Comparison of ENCODE assay signal across 1 cellular context in the genomic region with DNA sequence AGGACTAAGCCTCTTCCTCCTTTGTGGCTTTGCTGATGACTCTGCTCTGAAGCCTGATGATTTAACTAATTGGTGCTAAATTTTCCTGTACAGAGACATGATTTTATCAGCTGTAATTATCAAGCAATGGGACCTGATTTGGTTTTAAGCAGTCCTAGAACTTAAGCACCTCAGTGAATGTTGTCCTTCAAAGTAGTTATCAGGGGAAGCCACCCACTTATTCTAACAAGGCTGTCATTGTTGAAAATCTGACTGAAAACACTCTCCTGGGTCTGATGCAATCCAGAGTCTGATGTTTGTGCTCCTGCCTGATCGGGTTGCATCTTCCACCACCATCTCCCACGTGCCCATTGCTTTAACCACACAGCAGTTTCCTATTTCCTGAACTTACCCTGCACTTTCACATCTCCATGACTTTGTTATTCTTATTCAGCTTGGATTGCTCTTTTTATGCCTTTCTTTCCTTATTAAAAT.
TF ChIP-seq lines count a peak whose summit lies in the region.

No MANE protein-coding gene starts in this region.

TF ChIP-seq in K562, 482 proteins besides CTCF, POLR2A, EP300 and RAD21 (continued from another document and continues in another):
- no peak for TF ChIP-seq RBFOX2 (IDR thresholded peaks at IDR 0.05; ENCODE audit: low read depth, low read length)
- TF ChIP-seq SIN3A (IDR thresholded peaks at IDR 0.05; ENCODE audit: borderline replicate concordance in 2 of 2, control insufficient read depth in 1 of 2, low read depth in 2 of 2, low read length in 2 of 2) = no peak
- no peak for TF ChIP-seq NFIC (IDR thresholded peaks at IDR 0.05)
- no peak for TF ChIP-seq STAT6 (CRISPR knock-in tag; IDR thresholded peaks at IDR 0.05)
- TF ChIP-seq, protein P1, sequence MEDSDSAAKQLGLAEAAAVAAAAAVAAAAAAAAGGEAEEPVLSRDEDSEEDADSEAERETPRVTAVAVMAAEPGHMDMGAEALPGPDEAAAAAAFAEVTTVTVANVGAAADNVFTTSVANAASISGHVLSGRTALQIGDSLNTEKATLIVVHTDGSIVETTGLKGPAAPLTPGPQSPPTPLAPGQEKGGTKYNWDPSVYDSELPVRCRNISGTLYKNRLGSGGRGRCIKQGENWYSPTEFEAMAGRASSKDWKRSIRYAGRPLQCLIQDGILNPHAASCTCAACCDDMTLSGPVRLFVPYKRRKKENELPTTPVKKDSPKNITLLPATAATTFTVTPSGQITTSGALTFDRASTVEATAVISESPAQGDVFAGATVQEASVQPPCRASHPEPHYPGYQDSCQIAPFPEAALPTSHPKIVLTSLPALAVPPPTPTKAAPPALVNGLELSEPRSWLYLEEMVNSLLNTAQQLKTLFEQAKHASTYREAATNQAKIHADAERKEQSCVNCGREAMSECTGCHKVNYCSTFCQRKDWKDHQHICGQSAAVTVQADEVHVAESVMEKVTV (CRISPR knock-in tag; IDR thresholded peaks at IDR 0.05) = no peak
- TF ChIP-seq TCF3 (CRISPR knock-in tag; IDR thresholded peaks at IDR 0.05) = peak; percentile 68
- TF ChIP-seq ZC3H8 (IDR thresholded peaks at IDR 0.05) = no peak
- no peak for TF ChIP-seq HNRNPUL1 (IDR thresholded peaks at IDR 0.05; ENCODE audit: low read length)
- TF ChIP-seq, protein P2, sequence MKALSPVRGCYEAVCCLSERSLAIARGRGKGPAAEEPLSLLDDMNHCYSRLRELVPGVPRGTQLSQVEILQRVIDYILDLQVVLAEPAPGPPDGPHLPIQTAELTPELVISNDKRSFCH (CRISPR knock-in tag; IDR thresholded peaks at IDR 0.05) = no peak
- TF ChIP-seq, protein P2 (tag; IDR thresholded peaks at IDR 0.05) = no peak
- TF ChIP-seq CBX8 (IDR thresholded peaks at IDR 0.05; ENCODE audit: borderline replicate concordance, extremely low read depth, low read depth, low read length, poor library complexity, severe bottlenecking) = no peak
- TF ChIP-seq KDM4B (IDR thresholded peaks at IDR 0.05; ENCODE audit: borderline replicate concordance in 2 of 2, low read depth in 1 of 2) = no peak
- no peak for TF ChIP-seq BRF1 (IDR thresholded peaks at IDR 0.05; ENCODE audit: borderline replicate concordance, extremely low read depth, insufficient read length)
- no peak for TF ChIP-seq ZNF644 (tag; IDR thresholded peaks at IDR 0.05; ENCODE audit: low read depth)
- TF ChIP-seq EP400 (IDR thresholded peaks at IDR 0.05) = peak; percentile 54
- no peak for TF ChIP-seq DPF2 (IDR thresholded peaks at IDR 0.05)
- peak; percentile 54; the same call in 1 of the 2 replicates for TF ChIP-seq LEF1 (IDR thresholded peaks at IDR 0.05)
- TF ChIP-seq RB1 (IDR thresholded peaks at IDR 0.05; ENCODE audit: low read depth) = no peak
- no peak for TF ChIP-seq MAFG (tag; conservative IDR thresholded peaks at IDR 0.05)
- peak; percentile 85; the same call in 1 of the 2 replicates for TF ChIP-seq SOX6 (IDR thresholded peaks at IDR 0.05)
- TF ChIP-seq TSC22D4 (tag; IDR thresholded peaks at IDR 0.05) = no peak
- peak; percentile 58 for TF ChIP-seq USF2 (CRISPR knock-in tag; IDR thresholded peaks at IDR 0.05)
- TF ChIP-seq ZNF224 (CRISPR knock-in tag; IDR thresholded peaks at IDR 0.05) = no peak
- peak; percentile 61; the same call in 1 of the 2 replicates for TF ChIP-seq ATF7 (IDR thresholded peaks at IDR 0.05)
- TF ChIP-seq PTTG1 (tag; IDR thresholded peaks at IDR 0.05; ENCODE audit: low read depth) = no peak
- TF ChIP-seq RNF219 (CRISPR knock-in tag; IDR thresholded peaks at IDR 0.05) = no peak
- no peak for TF ChIP-seq HOXB6 (CRISPR knock-in tag; IDR thresholded peaks at IDR 0.05; ENCODE audit: borderline replicate concordance)
- TF ChIP-seq POLR2AphosphoS5 (IDR thresholded peaks at IDR 0.05; ENCODE audit: control insufficient read depth, insufficient read depth, low read depth, low read length) = no peak
- TF ChIP-seq ELF1 (tag; IDR thresholded peaks at IDR 0.05) = peak; percentile 42; the same call in 1 of the 2 replicates
- no peak for TF ChIP-seq TGIF2 (CRISPR knock-in tag; IDR thresholded peaks at IDR 0.05)
- TF ChIP-seq, protein P3, sequence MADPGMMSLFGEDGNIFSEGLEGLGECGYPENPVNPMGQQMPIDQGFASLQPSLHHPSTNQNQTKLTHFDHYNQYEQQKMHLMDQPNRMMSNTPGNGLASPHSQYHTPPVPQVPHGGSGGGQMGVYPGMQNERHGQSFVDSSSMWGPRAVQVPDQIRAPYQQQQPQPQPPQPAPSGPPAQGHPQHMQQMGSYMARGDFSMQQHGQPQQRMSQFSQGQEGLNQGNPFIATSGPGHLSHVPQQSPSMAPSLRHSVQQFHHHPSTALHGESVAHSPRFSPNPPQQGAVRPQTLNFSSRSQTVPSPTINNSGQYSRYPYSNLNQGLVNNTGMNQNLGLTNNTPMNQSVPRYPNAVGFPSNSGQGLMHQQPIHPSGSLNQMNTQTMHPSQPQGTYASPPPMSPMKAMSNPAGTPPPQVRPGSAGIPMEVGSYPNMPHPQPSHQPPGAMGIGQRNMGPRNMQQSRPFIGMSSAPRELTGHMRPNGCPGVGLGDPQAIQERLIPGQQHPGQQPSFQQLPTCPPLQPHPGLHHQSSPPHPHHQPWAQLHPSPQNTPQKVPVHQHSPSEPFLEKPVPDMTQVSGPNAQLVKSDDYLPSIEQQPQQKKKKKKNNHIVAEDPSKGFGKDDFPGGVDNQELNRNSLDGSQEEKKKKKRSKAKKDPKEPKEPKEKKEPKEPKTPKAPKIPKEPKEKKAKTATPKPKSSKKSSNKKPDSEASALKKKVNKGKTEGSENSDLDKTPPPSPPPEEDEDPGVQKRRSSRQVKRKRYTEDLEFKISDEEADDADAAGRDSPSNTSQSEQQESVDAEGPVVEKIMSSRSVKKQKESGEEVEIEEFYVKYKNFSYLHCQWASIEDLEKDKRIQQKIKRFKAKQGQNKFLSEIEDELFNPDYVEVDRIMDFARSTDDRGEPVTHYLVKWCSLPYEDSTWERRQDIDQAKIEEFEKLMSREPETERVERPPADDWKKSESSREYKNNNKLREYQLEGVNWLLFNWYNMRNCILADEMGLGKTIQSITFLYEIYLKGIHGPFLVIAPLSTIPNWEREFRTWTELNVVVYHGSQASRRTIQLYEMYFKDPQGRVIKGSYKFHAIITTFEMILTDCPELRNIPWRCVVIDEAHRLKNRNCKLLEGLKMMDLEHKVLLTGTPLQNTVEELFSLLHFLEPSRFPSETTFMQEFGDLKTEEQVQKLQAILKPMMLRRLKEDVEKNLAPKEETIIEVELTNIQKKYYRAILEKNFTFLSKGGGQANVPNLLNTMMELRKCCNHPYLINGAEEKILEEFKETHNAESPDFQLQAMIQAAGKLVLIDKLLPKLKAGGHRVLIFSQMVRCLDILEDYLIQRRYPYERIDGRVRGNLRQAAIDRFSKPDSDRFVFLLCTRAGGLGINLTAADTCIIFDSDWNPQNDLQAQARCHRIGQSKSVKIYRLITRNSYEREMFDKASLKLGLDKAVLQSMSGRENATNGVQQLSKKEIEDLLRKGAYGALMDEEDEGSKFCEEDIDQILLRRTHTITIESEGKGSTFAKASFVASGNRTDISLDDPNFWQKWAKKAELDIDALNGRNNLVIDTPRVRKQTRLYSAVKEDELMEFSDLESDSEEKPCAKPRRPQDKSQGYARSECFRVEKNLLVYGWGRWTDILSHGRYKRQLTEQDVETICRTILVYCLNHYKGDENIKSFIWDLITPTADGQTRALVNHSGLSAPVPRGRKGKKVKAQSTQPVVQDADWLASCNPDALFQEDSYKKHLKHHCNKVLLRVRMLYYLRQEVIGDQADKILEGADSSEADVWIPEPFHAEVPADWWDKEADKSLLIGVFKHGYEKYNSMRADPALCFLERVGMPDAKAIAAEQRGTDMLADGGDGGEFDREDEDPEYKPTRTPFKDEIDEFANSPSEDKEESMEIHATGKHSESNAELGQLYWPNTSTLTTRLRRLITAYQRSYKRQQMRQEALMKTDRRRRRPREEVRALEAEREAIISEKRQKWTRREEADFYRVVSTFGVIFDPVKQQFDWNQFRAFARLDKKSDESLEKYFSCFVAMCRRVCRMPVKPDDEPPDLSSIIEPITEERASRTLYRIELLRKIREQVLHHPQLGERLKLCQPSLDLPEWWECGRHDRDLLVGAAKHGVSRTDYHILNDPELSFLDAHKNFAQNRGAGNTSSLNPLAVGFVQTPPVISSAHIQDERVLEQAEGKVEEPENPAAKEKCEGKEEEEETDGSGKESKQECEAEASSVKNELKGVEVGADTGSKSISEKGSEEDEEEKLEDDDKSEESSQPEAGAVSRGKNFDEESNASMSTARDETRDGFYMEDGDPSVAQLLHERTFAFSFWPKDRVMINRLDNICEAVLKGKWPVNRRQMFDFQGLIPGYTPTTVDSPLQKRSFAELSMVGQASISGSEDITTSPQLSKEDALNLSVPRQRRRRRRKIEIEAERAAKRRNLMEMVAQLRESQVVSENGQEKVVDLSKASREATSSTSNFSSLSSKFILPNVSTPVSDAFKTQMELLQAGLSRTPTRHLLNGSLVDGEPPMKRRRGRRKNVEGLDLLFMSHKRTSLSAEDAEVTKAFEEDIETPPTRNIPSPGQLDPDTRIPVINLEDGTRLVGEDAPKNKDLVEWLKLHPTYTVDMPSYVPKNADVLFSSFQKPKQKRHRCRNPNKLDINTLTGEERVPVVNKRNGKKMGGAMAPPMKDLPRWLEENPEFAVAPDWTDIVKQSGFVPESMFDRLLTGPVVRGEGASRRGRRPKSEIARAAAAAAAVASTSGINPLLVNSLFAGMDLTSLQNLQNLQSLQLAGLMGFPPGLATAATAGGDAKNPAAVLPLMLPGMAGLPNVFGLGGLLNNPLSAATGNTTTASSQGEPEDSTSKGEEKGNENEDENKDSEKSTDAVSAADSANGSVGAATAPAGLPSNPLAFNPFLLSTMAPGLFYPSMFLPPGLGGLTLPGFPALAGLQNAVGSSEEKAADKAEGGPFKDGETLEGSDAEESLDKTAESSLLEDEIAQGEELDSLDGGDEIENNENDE (IDR thresholded peaks at IDR 0.05; ENCODE audit: low read depth, low read length) = no peak
- TF ChIP-seq TAF9B (IDR thresholded peaks at IDR 0.05; ENCODE audit: partially characterized antibody) = no peak
- TF ChIP-seq POLR2G (IDR thresholded peaks at IDR 0.05; ENCODE audit: low read depth, low read length) = no peak
- no peak for TF ChIP-seq DLX4 (CRISPR knock-in tag; IDR thresholded peaks at IDR 0.05)
- TF ChIP-seq IRF2 (CRISPR knock-in tag; IDR thresholded peaks at IDR 0.05) = no peak
- TF ChIP-seq HLTF (IDR thresholded peaks at IDR 0.05) = no peak
- no peak for TF ChIP-seq PCBP2 (IDR thresholded peaks at IDR 0.05; ENCODE audit: low read depth, low read length, poor library complexity, severe bottlenecking)
- no peak for TF ChIP-seq NFATC3 (IDR thresholded peaks at IDR 0.05)
- TF ChIP-seq NRF1 (conservative IDR thresholded peaks at IDR 0.05 in 1 of 2, IDR thresholded peaks at IDR 0.05 in 1 of 2) = no peak
- no peak for TF ChIP-seq SIRT6 (IDR thresholded peaks at IDR 0.05; ENCODE audit: low read depth, low read length)
- TF ChIP-seq TEAD1 (CRISPR knock-in tag; IDR thresholded peaks at IDR 0.05) = no peak
- TF ChIP-seq GATAD2B (IDR thresholded peaks at IDR 0.05; ENCODE audit: borderline replicate concordance) = no peak
- no peak for TF ChIP-seq TFAM (CRISPR knock-in tag; conservative IDR thresholded peaks at IDR 0.05)
- no peak for TF ChIP-seq DDX20 (tag; IDR thresholded peaks at IDR 0.05; ENCODE audit: low read depth)
- no peak for TF ChIP-seq SPI1 (IDR thresholded peaks at IDR 0.05; ENCODE audit: borderline replicate concordance, low read depth, low read length)
- 0 out of 2 replicates have a peak, but pooled peaks have one; percentile 11 for TF ChIP-seq JUN (IDR thresholded peaks at IDR 0.05; ENCODE audit: borderline replicate concordance, low read depth, low read length)
- TF ChIP-seq JUN (CRISPR knock-in tag; IDR thresholded peaks at IDR 0.05; ENCODE audit: borderline replicate concordance) = no peak
- no peak for TF ChIP-seq POLR3A (IDR thresholded peaks at IDR 0.05; ENCODE audit: borderline replicate concordance, extremely low read depth, insufficient read depth, insufficient read length)
